Comparison of ENCODE assay signal across 8 cellular contexts in the genomic region with DNA sequence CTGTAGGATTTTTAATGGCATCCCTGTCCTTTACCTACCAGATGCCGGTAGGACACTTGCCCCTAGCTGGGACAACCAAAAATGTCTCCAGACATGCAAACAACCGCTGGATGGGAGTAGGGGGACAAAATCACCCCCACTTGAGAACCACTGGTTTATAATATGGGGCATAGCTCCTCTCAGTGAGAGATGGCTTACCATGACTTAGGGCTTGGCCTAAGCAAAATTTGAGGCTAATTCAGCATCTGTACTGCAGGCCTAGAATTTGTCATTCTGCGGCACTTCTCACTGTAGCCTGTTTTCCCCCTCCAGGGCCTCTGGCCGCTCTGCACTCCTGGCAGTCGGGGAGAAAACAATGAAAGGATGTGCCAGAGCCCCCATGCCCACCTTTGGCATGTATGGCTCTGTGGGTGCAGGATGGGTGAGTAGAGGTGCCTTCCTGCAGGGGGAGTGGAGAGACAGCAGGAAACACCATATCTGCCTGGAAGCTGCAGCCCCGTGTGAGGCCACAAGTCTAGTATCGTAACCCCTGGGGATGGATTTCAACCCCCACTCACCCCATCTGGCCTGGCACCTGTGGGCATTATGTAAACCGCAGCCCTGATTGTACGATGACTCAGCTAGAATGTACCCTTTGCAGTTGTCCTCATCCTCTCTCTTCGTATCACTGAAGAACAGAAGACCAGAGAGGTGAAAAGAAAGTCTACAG.
A peak's percentile ranks its signal among the peaks of the same experiment; 100 is the strongest.
DNase-seq lines count a peak whose midpoint lies in the region; ATAC-seq, FAIRE-seq and TF ChIP-seq lines count a peak whose summit lies in the region.

No MANE protein-coding gene starts in this region.

- H3K4me3 Mint-ChIP-seq in activated CD4-positive, alpha-beta T cell treated with anti-CD3 and anti-CD28 coated beads, Interleukin-2, amount 10 ng/mL, durations not matched to agents 24 days and 14 days = no peak overlapping the region

- ATAC-seq in GM19455 (IDR thresholded peaks at IDR 0.05; ENCODE audit: unreplicated experiment) = peak; percentile 42
- peak; percentile 34 for ATAC-seq in HG03558 (IDR thresholded peaks at IDR 0.05; ENCODE audit: extremely low read depth, unreplicated experiment)
- no peak for ATAC-seq in HG02852 (IDR thresholded peaks at IDR 0.05; ENCODE audit: unreplicated experiment)

- peak; percentile 1 for TF ChIP-seq CTCF in D721Med (IDR thresholded peaks at IDR 0.05; ENCODE audit: insufficient read depth, missing control alignments)
- TF ChIP-seq CTCF in astrocyte of the spinal cord (IDR thresholded peaks at IDR 0.05; ENCODE audit: low read depth, low read length) = peak; percentile 40

- intact Hi-C loops in activated CD4-positive, alpha-beta T cell treated with anti-CD3 and anti-CD28 coated beads, Interleukin-2, amount 10 ng/mL, durations not matched to agents 24 days and 14 days (cut with micrococcal nuclease) = no loop called here

- H3K27me3 Mint-ChIP-seq in activated CD4-positive, alpha-beta T cell treated with anti-CD3 and anti-CD28 coated beads, Interleukin-2, amount 10 ng/mL, durations not matched to agents 24 days and 14 days = no peaks in the 10 kb centered on the region

- no peak overlapping the region for H3K27ac Mint-ChIP-seq in activated CD4-positive, alpha-beta T cell treated with anti-CD3 and anti-CD28 coated beads, Interleukin-2, amount 10 ng/mL, durations not matched to agents 24 days and 14 days

- in situ Hi-C loops in astrocyte of the spinal cord (cut with HindIII; ENCODE audit: low sequenced_read_pairs) = no loop called here

- H3K4me3 ChIP-seq in astrocyte of the spinal cord (ENCODE audit: low read depth, low read length) = no peak overlapping the region

- H3K36me3 Mint-ChIP-seq in activated CD4-positive, alpha-beta T cell treated with anti-CD3 and anti-CD28 coated beads, Interleukin-2, amount 10 ng/mL, durations not matched to agents 24 days and 14 days (ENCODE audit: low read depth) = no peaks in the 10 kb centered on the region

- DNase-seq in D721Med (ENCODE audit: insufficient read length, low spot score) (no peak), astrocyte of the spinal cord (ENCODE audit: low read depth, low spot score) (peak; percentile 57), SHP77 treated with DMSO at 0.1 percent for 48 hours (lab: John Stamatoyannopoulos, UW) (no peak), cerebellar cortex (ENCODE audit: low spot score) (no peak)
- no peak for DNase-seq in activated CD4-positive, alpha-beta T cell treated with anti-CD3 and anti-CD28 coated beads, Interleukin-2, amount 10 ng/mL, durations not matched to agents 24 days and 14 days

- H3K4me1 Mint-ChIP-seq in activated CD4-positive, alpha-beta T cell treated with anti-CD3 and anti-CD28 coated beads, Interleukin-2, amount 10 ng/mL, durations not matched to agents 24 days and 14 days = no peaks in the 10 kb centered on the region

- FAIRE-seq in D721Med (lab: Jason Lieb, UNC) = no peak

- no peaks in the 10 kb centered on the region for H3K9me3 Mint-ChIP-seq in activated CD4-positive, alpha-beta T cell treated with anti-CD3 and anti-CD28 coated beads, Interleukin-2, amount 10 ng/mL, durations not matched to agents 24 days and 14 days
